ENCODE assay signal across 8 cellular contexts in the genomic region with DNA sequence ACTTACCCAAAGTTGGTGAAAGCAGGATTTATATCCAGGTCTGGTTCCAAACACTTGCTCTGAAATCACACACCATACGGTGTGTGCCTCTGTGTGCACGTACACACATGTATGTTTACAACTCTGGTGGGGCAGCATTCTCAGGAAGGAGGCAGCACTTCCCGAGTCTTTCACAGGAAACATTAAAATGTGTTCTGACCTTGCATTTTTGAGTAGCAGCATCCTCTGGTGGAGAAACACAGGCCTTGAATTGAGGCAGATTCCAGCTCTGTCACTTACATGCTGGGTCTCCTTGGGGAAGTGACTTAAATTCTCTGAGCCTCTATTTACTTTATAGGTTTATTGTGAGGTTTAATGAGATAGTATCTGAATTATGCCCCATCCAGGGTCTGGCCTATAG.
DNase-seq lines count a peak whose midpoint lies in the region; ATAC-seq, FAIRE-seq and TF ChIP-seq lines count a peak whose summit lies in the region.

No MANE protein-coding gene starts in this region.

- H3K9me3 ChIP-seq in heart right ventricle: no peaks in the 10 kb centered on the region
- H3K9me3 ChIP-seq in kidney (ENCODE audit: control insufficient read depth in 1 of 2, low read length in 2 of 2): no peaks in the 10 kb centered on the region

- WGBS in heart right ventricle, 2 donors: 27 to 44% methylated on average over 3 of the region's 3 CpGs

- CTCF ChIA-PET in activated CD8-positive, alpha-beta T cell treated with anti-CD3 and anti-CD28 coated beads for 36 hours (lab: Charles Lee): interaction anchor here (0.6 to 27.7 kb wide), 13 partner anchors 7 to 315 kb away, joined by 3 to 621 read pairs (median 9); a partner anchor contains a TSS

- no peaks in the 10 kb centered on the region for H3K27me3 ChIP-seq in heart right ventricle

- peaks cover 54% of the 10 kb centered on the region for H3K4me1 Mint-ChIP-seq in activated CD8-positive, alpha-beta T cell treated with anti-CD3 and anti-CD28 coated beads for 36 hours (ENCODE audit: low read depth)
- H3K4me1 Mint-ChIP-seq in mesothelial cell of epicardium: peaks cover 12% of the 10 kb centered on the region

- H3K9me3 Mint-ChIP-seq in activated CD8-positive, alpha-beta T cell treated with anti-CD3 and anti-CD28 coated beads for 36 hours: no peaks in the 10 kb centered on the region
- no peaks in the 10 kb centered on the region for H3K9me3 Mint-ChIP-seq in mesothelial cell of epicardium

- ATAC-seq in heart right ventricle: no peak
- ATAC-seq in Right ventricle myocardium superior (ENCODE audit: poor library complexity): no peak
- peak; percentile 13 for ATAC-seq in activated CD8-positive, alpha-beta T cell treated with anti-CD3 and anti-CD28 coated beads for 36 hours
- ATAC-seq in HG03460 (IDR thresholded peaks at IDR 0.05; ENCODE audit: unreplicated experiment): no peak

- no peak for FAIRE-seq in kidney (lab: Jason Lieb, UNC)

- H3K36me3 ChIP-seq in heart right ventricle: peaks cover 0 to 52% (median 5%) of the 10 kb centered on the region in 9 donors
- peaks cover 4 to 6% of the 10 kb centered on the region in 2 donors for H3K36me3 ChIP-seq in kidney (ENCODE audit: control insufficient read depth in 1 of 2, insufficient read depth in 2 of 2, low read length in 2 of 2)

- intact Hi-C loops in heart right ventricle (cut with DNase I) (loop anchor here in 8 of 10 donors (2.0 to 10.0 kb wide), 12 partner anchors 65 to 368 kb away; a partner anchor contains a TSS), Right ventricle myocardium superior (cut with DNase I) (loop anchor here (2.0 kb wide), 1 partner anchor 143 kb away; no protein-coding TSS in a partner anchor), kidney (cut with DNase I) (loop anchor here (5.0 kb wide), 2 partner anchors 67 to 138 kb away; no protein-coding TSS in a partner anchor)
- intact Hi-C loops in activated CD8-positive, alpha-beta T cell treated with anti-CD3 and anti-CD28 coated beads for 36 hours (cut with micrococcal nuclease): no loop called here

- peak overlapping the region; percentile 80 for H3K27ac Mint-ChIP-seq in activated CD8-positive, alpha-beta T cell treated with anti-CD3 and anti-CD28 coated beads for 36 hours
- no peak overlapping the region for H3K27ac Mint-ChIP-seq in mesothelial cell of epicardium

- H3K4me1 ChIP-seq in heart right ventricle: peaks cover 39 to 91% (median 86%) of the 10 kb centered on the region in 9 donors
- peaks cover 38 to 40% of the 10 kb centered on the region in 2 donors for H3K4me1 ChIP-seq in kidney (ENCODE audit: control insufficient read depth in 1 of 2, insufficient read depth in 1 of 2, low read depth in 1 of 2, low read length in 2 of 2)

- DNase-seq in heart right ventricle: no peak
- DNase-seq in Right ventricle myocardium superior: no peak
- no peak for DNase-seq in activated CD8-positive, alpha-beta T cell treated with anti-CD3 and anti-CD28 coated beads for 36 hours
- no peak for DNase-seq in kidney
- no peak for DNase-seq in mesothelial cell of epicardium (ENCODE audit: low spot score in 2 of 2, unreplicated experiment in 2 of 2)
- no peak for DNase-seq in HT-29 (ENCODE audit: low spot score)
- DNase-seq in NCI-H446 (lab: John Stamatoyannopoulos, UW): no peak

- TF ChIP-seq CTCF in heart right ventricle (IDR thresholded peaks at IDR 0.05) (peak; percentile 25 to 74 (median 58)), kidney (IDR thresholded peaks at IDR 0.05; ENCODE audit: borderline replicate concordance, extremely low read depth, insufficient read depth) (peak; percentile 71), mesothelial cell of epicardium (IDR thresholded peaks at IDR 0.05; ENCODE audit: unreplicated experiment) (no peak)
- peak; percentile 31 for TF ChIP-seq CTCF in activated CD8-positive, alpha-beta T cell treated with anti-CD3 and anti-CD28 coated beads for 36 hours (IDR thresholded peaks at IDR 0.05)

- peak overlapping the region; percentile 62 to 98 (median 81) for H3K27ac ChIP-seq in heart right ventricle
- H3K27ac ChIP-seq in kidney (ENCODE audit: low read depth in 2 of 2, low read length in 2 of 2): peak overlapping the region; percentile 1 to 55

- H3K27me3 Mint-ChIP-seq in activated CD8-positive, alpha-beta T cell treated with anti-CD3 and anti-CD28 coated beads for 36 hours: no peaks in the 10 kb centered on the region
- H3K27me3 Mint-ChIP-seq in mesothelial cell of epicardium (ENCODE audit: low read depth): no peaks in the 10 kb centered on the region

- no peak overlapping the region for H3K9ac ChIP-seq in kidney (ENCODE audit: low read length in 2 of 2)

- H3K36me3 Mint-ChIP-seq in activated CD8-positive, alpha-beta T cell treated with anti-CD3 and anti-CD28 coated beads for 36 hours (ENCODE audit: low read depth): peaks cover 29% of the 10 kb centered on the region
- peaks cover 8% of the 10 kb centered on the region for H3K36me3 Mint-ChIP-seq in mesothelial cell of epicardium

- H3K4me3 Mint-ChIP-seq in activated CD8-positive, alpha-beta T cell treated with anti-CD3 and anti-CD28 coated beads for 36 hours: no peak overlapping the region
- no peak overlapping the region for H3K4me3 Mint-ChIP-seq in mesothelial cell of epicardium

- H3K4me3 ChIP-seq in heart right ventricle (no peak overlapping the region), kidney (ENCODE audit: low read length in 2 of 2) (no peak overlapping the region)

- POLR2A ChIA-PET in activated CD8-positive, alpha-beta T cell treated with anti-CD3 and anti-CD28 coated beads for 36 hours (lab: Charles Lee): interaction anchor here (1.1 to 2.6 kb wide), 2 partner anchors 8 to 11 kb away, joined by 3 to 9 read pairs; no protein-coding TSS in a partner anchor
